In the genomic region with DNA sequence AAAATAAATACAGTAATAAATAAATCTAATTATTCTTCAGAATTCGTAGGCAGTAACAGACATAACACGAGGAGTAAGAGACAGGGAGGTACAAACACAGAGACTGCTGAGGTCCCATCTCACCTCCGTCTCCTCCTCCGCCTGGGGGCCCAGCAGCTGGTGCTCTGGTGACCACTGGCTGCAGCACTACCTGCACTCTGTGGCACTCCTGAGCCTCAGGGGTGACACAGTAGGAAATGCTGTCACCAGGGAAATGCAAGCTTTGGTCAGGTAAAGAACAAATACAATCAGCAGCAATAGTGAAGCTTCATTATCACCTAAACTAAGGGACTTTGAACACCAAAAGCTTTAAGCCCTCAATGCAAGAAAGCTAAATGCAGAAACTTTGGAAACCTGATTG, we compare ENCODE assay signal across 37 cellular contexts. TPM values are rescaled to one million over a fixed set of nuclear protein-coding genes. Genes with fewer than 3 reads are reported as not detected.
"Had no signal": no experiment of that assay in that cellular context is flagged by ENCODE, and none has a peak within 500 bp of the region (broad histone marks: within the 10 kb centered on the region; RNA-seq: fewer than 3 reads in every experiment).

No MANE protein-coding gene starts in this region.

- H3K4me3 Mint-ChIP-seq: activated B cell treated with CpG ODN at 0.5 μM for 24 hours; activated CD4-positive, alpha-beta memory T cell treated with anti-CD3 and anti-CD28 coated beads for 36 hours; activated CD4-positive, alpha-beta T cell treated with anti-CD3 and anti-CD28 coated beads, Interleukin-2, amount 10 ng/mL, durations not matched to agents 24 days and 14 days; activated CD8-positive, alpha-beta T cell treated with anti-CD3 and anti-CD28 coated beads for 36 hours; activated naive CD4-positive, alpha-beta T cell treated with anti-CD3 and anti-CD28 coated beads, Interleukin-2, amount 10 ng/mL, durations not matched to agents 7 days and 5 days; activated naive CD4-positive, alpha-beta T cell treated with anti-CD3 and anti-CD28 coated beads, Interleukin-2, amount 50 U/mL, for 24 hours; activated naive CD8-positive, alpha-beta T cell; activated naive CD8-positive, alpha-beta T cell treated with anti-CD3 and anti-CD28 coated beads, Interleukin-2, amount 10 ng/mL, durations not matched to agents 7 days and 5 days; activated naive CD8-positive, alpha-beta T cell treated with anti-CD3 and anti-CD28 coated beads, Interleukin-2, amount 50 U/mL, for 24 hours; central memory CD8-positive, alpha-beta T cell; T-cell; T-helper 1 cell treated with Interleukin-12 subunit alpha and Interleukin-12 subunit beta and Interleukin-4 antibody, amounts not matched to agents 30 μg/mL and 1 μg/mL, for 36 hours; T-helper 2 cell treated with Interferon-gamma antibody and Interleukin-4, amounts not matched to agents 5 μg/mL and 100 μg/mL, for 36 hours had no signal

- H3K27ac ChIP-seq: ascending aorta, cardiac muscle cell, VCaP had no signal

- H3K9me3 ChIP-seq: ascending aorta had no signal

- H3K27me3 Mint-ChIP-seq: activated B cell treated with CpG ODN at 0.5 μM for 24 hours; activated CD4-positive, alpha-beta memory T cell treated with anti-CD3 and anti-CD28 coated beads for 36 hours; activated CD4-positive, alpha-beta T cell treated with anti-CD3 and anti-CD28 coated beads, Interleukin-2, amount 10 ng/mL, durations not matched to agents 24 days and 14 days; activated CD8-positive, alpha-beta T cell treated with anti-CD3 and anti-CD28 coated beads for 36 hours; activated naive CD4-positive, alpha-beta T cell treated with anti-CD3 and anti-CD28 coated beads, Interleukin-2, amount 10 ng/mL, durations not matched to agents 7 days and 5 days; activated naive CD4-positive, alpha-beta T cell treated with anti-CD3 and anti-CD28 coated beads, Interleukin-2, amount 50 U/mL, for 24 hours; activated naive CD8-positive, alpha-beta T cell; activated naive CD8-positive, alpha-beta T cell treated with anti-CD3 and anti-CD28 coated beads, Interleukin-2, amount 10 ng/mL, durations not matched to agents 7 days and 5 days; activated naive CD8-positive, alpha-beta T cell treated with anti-CD3 and anti-CD28 coated beads, Interleukin-2, amount 50 U/mL, for 24 hours; brain; central memory CD8-positive, alpha-beta T cell; T-cell had no signal

- DNase-seq: activated B cell treated with CpG ODN at 0.5 μM for 24 hours; activated CD4-positive, alpha-beta memory T cell treated with anti-CD3 and anti-CD28 coated beads for 36 hours; activated CD4-positive, alpha-beta T cell treated with anti-CD3 and anti-CD28 coated beads for 4 hours; activated CD4-positive, alpha-beta T cell treated with anti-CD3 and anti-CD28 coated beads, Interleukin-2, amount 10 ng/mL, durations not matched to agents 24 days and 14 days; activated CD4-positive, alpha-beta T cell treated with anti-CD3 and anti-CD28 coated beads, Interleukin-2, amount 50 U/mL, for 1 hour; activated CD4-positive, alpha-beta T cell treated with anti-CD3 and anti-CD28 coated beads, Interleukin-2, amount 50 U/mL, for 4 hours; activated CD4-positive, CD25-positive, alpha-beta regulatory T cell treated with anti-CD3 and anti-CD28 coated beads, Interleukin-2, amount 50 U/mL, for 72 hours; activated CD8-positive, alpha-beta memory T cell treated with anti-CD3 and anti-CD28 coated beads, Interleukin-2, amount 50 U/mL, for 4 hours; activated CD8-positive, alpha-beta T cell treated with anti-CD3 and anti-CD28 coated beads for 36 hours; activated effector memory CD4-positive, alpha-beta T cell treated with Interleukin-2 at 50 U/mL for 16 hours; activated gamma-delta T cell; activated naive CD4-positive, alpha-beta T cell treated with anti-CD3 and anti-CD28 coated beads, Interleukin-2, amount 10 ng/mL, durations not matched to agents 7 days and 5 days; activated naive CD4-positive, alpha-beta T cell treated with Interleukin-2 at 50 U/mL for 16 hours; activated naive CD8-positive, alpha-beta T cell treated with anti-CD3 and anti-CD28 coated beads, Interleukin-2, amount 10 ng/mL, durations not matched to agents 7 days and 5 days; activated naive CD8-positive, alpha-beta T cell treated with anti-CD3 and anti-CD28 coated beads, Interleukin-2, amount 50 U/mL, for 24 hours; activated T-cell treated with anti-CD3 and anti-CD28 coated beads for 4 hours; activated T-cell treated with anti-CD3 and anti-CD28 coated beads, Interleukin-2, amount 50 U/mL, for 1 hour; activated T-cell treated with anti-CD3 and anti-CD28 coated beads, Interleukin-2, amount 50 U/mL, for 48 hours; amygdala; anterior cingulate cortex; caudate nucleus; cerebellar nuclear complex; T-cell; T-helper 2 cell; T-helper 9 cell had no signal

- FAIRE-seq: bronchial epithelial cell, TTC549 had no signal

- H3K27ac Mint-ChIP-seq: activated B cell treated with CpG ODN at 0.5 μM for 24 hours; activated CD4-positive, alpha-beta memory T cell treated with anti-CD3 and anti-CD28 coated beads for 36 hours; activated CD8-positive, alpha-beta T cell treated with anti-CD3 and anti-CD28 coated beads for 36 hours; activated naive CD4-positive, alpha-beta T cell treated with anti-CD3 and anti-CD28 coated beads, Interleukin-2, amount 10 ng/mL, durations not matched to agents 7 days and 5 days; activated naive CD4-positive, alpha-beta T cell treated with anti-CD3 and anti-CD28 coated beads, Interleukin-2, amount 50 U/mL, for 24 hours; activated naive CD8-positive, alpha-beta T cell; activated naive CD8-positive, alpha-beta T cell treated with anti-CD3 and anti-CD28 coated beads, Interleukin-2, amount 10 ng/mL, durations not matched to agents 7 days and 5 days; activated naive CD8-positive, alpha-beta T cell treated with anti-CD3 and anti-CD28 coated beads, Interleukin-2, amount 50 U/mL, for 24 hours; activated T-helper 2 cell treated with anti-CD3 and anti-CD28 coated beads, Interferon-gamma antibody, Interleukin-2, Interleukin-4, amounts not matched to agents 10 μg/mL and 5 μg/mL and 100 μg/mL, durations not matched to agents 14 hours and 24 hours and 36 hours; T-cell; T-helper 2 cell treated with Interferon-gamma antibody and Interleukin-4, amounts not matched to agents 5 μg/mL and 100 μg/mL, for 36 hours had no signal

- H3K4me1 ChIP-seq: ascending aorta had no signal

- H3K9me3 Mint-ChIP-seq: activated B cell treated with CpG ODN at 0.5 μM for 24 hours; activated CD4-positive, alpha-beta memory T cell treated with anti-CD3 and anti-CD28 coated beads for 36 hours; activated CD4-positive, alpha-beta T cell treated with anti-CD3 and anti-CD28 coated beads, Interleukin-2, amount 10 ng/mL, durations not matched to agents 24 days and 14 days; activated CD8-positive, alpha-beta T cell treated with anti-CD3 and anti-CD28 coated beads for 36 hours; activated naive CD4-positive, alpha-beta T cell treated with anti-CD3 and anti-CD28 coated beads, Interleukin-2, amount 10 ng/mL, durations not matched to agents 7 days and 5 days; activated naive CD4-positive, alpha-beta T cell treated with anti-CD3 and anti-CD28 coated beads, Interleukin-2, amount 50 U/mL, for 24 hours; activated naive CD8-positive, alpha-beta T cell treated with anti-CD3 and anti-CD28 coated beads, Interleukin-2, amount 10 ng/mL, durations not matched to agents 7 days and 5 days; activated naive CD8-positive, alpha-beta T cell treated with anti-CD3 and anti-CD28 coated beads, Interleukin-2, amount 50 U/mL, for 24 hours; activated T-helper 2 cell treated with anti-CD3 and anti-CD28 coated beads, Interferon-gamma antibody, Interleukin-2, Interleukin-4, amounts not matched to agents 10 μg/mL and 5 μg/mL and 100 μg/mL, durations not matched to agents 14 hours and 24 hours and 36 hours; brain; central memory CD8-positive, alpha-beta T cell; T-cell; T-helper 1 cell treated with Interleukin-12 subunit alpha and Interleukin-12 subunit beta and Interleukin-4 antibody, amounts not matched to agents 30 μg/mL and 1 μg/mL, for 36 hours; T-helper 2 cell treated with Interferon-gamma antibody and Interleukin-4, amounts not matched to agents 5 μg/mL and 100 μg/mL, for 36 hours had no signal

- H3K4me3 ChIP-seq: ascending aorta, cardiac muscle cell had no signal

- ATAC-seq: activated CD8-positive, alpha-beta T cell treated with anti-CD3 and anti-CD28 coated beads for 36 hours; activated naive CD8-positive, alpha-beta T cell treated with anti-CD3 and anti-CD28 coated beads, Interleukin-2, amount 50 U/mL, for 24 hours; T-cell had no signal

- H3K4me1 Mint-ChIP-seq: activated B cell treated with CpG ODN at 0.5 μM for 24 hours; activated naive CD4-positive, alpha-beta T cell treated with anti-CD3 and anti-CD28 coated beads, Interleukin-2, amount 50 U/mL, for 24 hours; activated naive CD8-positive, alpha-beta T cell treated with anti-CD3 and anti-CD28 coated beads, Interleukin-2, amount 50 U/mL, for 24 hours; central memory CD8-positive, alpha-beta T cell; T-cell had no signal

- H3K27me3 ChIP-seq: ascending aorta, cardiac muscle cell had no signal

RNA-seq across cellular contexts. Expression of a gene that starts 36.8 kb away (rescaled TPM):
- total RNA-seq: activated naive CD8-positive, alpha-beta T cell treated with anti-CD3 and anti-CD28 coated beads, Interleukin-2, amount 10 ng/mL, durations not matched to agents 7 days and 5 days; ascending aorta had no signal
